Comparison of ENCODE assay signal across 1 cellular context in the genomic region with DNA sequence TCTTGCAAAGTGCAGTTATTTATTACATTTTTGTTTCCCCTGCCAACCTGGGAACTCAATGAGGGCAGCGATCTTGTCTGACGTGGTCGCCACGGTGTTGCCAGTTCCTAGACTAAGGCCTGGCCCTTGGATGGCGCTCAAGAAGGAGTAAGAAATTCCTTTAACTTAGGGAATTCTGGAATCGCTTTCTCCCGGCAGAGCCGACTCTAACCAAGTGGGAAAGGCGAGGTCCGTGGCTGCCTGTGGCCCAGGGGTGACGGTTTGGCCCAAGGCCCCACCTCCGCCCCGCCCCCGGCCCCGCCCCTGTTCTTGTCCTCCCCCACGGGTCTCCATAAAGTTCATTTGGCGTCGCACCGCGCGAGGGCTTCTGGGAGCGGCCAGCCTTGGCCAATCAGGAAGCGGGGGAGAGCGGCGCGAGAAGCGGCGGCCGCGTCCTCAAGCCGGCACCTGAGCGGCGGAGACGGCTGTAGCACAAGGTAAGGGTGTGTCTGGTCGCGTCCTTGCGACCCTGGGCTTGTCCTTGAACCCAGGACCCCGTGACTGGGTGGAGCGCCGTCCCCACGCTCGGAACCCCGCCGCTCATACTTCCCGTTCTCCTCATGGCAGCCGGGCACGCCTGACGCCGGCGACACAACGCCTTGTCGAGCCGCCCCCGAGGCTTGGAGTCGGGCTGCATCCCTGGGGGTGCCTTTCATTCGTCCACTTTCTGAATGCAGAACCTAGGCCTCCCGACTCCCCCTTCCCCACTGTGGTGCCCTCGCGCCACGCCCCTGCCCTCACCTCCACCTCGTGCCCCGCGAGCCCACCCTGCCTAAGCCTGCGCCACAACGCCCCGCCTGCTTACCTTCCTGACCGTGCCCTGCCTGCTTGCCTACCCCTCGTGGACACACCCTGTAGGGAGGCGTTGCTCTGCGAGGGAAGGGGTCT.
TF ChIP-seq lines count a peak whose summit lies in the region.

A gene (plus strand): TSS at position 394 of the 927 bp plus-strand sequence. CDS start 18,119 bp downstream, outside the sequence.

TF ChIP-seq in K562, 482 proteins besides CTCF, POLR2A, EP300 and RAD21 (continued from another document and continues in another):
- TF ChIP-seq, protein P1, sequence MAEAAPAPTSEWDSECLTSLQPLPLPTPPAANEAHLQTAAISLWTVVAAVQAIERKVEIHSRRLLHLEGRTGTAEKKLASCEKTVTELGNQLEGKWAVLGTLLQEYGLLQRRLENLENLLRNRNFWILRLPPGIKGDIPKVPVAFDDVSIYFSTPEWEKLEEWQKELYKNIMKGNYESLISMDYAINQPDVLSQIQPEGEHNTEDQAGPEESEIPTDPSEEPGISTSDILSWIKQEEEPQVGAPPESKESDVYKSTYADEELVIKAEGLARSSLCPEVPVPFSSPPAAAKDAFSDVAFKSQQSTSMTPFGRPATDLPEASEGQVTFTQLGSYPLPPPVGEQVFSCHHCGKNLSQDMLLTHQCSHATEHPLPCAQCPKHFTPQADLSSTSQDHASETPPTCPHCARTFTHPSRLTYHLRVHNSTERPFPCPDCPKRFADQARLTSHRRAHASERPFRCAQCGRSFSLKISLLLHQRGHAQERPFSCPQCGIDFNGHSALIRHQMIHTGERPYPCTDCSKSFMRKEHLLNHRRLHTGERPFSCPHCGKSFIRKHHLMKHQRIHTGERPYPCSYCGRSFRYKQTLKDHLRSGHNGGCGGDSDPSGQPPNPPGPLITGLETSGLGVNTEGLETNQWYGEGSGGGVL (CRISPR knock-in tag; IDR thresholded peaks at IDR 0.05) = no peak
- peak; percentile 89 for TF ChIP-seq SIN3B (IDR thresholded peaks at IDR 0.05; ENCODE audit: low read depth)
- TF ChIP-seq RBM14 (IDR thresholded peaks at IDR 0.05; ENCODE audit: borderline replicate concordance, insufficient read depth, low read depth, low read length) = no peak
- no peak for TF ChIP-seq HSF4 (CRISPR knock-in tag; IDR thresholded peaks at IDR 0.05; ENCODE audit: borderline replicate concordance)
- TF ChIP-seq ZNF561 (CRISPR knock-in tag; conservative IDR thresholded peaks at IDR 0.05) = no peak
- no peak for TF ChIP-seq NFRKB (IDR thresholded peaks at IDR 0.05; ENCODE audit: low read depth)
- TF ChIP-seq HMGN3 (IDR thresholded peaks at IDR 0.05; ENCODE audit: borderline replicate concordance, extremely low read depth, insufficient read length, low read depth, low read length) = peak; percentile 78
- TF ChIP-seq, protein P2, sequence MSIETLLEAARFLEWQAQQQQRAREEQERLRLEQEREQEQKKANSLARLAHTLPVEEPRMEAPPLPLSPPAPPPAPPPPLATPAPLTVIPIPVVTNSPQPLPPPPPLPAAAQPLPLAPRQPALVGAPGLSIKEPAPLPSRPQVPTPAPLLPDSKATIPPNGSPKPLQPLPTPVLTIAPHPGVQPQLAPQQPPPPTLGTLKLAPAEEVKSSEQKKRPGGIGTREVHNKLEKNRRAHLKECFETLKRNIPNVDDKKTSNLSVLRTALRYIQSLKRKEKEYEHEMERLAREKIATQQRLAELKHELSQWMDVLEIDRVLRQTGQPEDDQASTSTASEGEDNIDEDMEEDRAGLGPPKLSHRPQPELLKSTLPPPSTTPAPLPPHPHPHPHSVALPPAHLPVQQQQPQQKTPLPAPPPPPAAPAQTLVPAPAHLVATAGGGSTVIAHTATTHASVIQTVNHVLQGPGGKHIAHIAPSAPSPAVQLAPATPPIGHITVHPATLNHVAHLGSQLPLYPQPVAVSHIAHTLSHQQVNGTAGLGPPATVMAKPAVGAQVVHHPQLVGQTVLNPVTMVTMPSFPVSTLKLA (conservative IDR thresholded peaks at IDR 0.05) = peak; percentile 74 to 92
- TF ChIP-seq CBX8 (IDR thresholded peaks at IDR 0.05; ENCODE audit: borderline replicate concordance, extremely low read depth, low read depth, low read length, poor library complexity, severe bottlenecking) = no peak
- no peak for TF ChIP-seq MECOM (CRISPR knock-in tag; IDR thresholded peaks at IDR 0.05)
- TF ChIP-seq MAZ (CRISPR knock-in tag; conservative IDR thresholded peaks at IDR 0.05 in 1 of 2, IDR thresholded peaks at IDR 0.05 in 1 of 2) = peak; percentile 66 to 71
- TF ChIP-seq SRF (CRISPR knock-in tag; IDR thresholded peaks at IDR 0.05) = no peak
- TF ChIP-seq ELF4 (CRISPR knock-in tag; IDR thresholded peaks at IDR 0.05) = no peak
- no peak for TF ChIP-seq KHSRP (IDR thresholded peaks at IDR 0.05)
- no peak for TF ChIP-seq FOXA1 (IDR thresholded peaks at IDR 0.05; ENCODE audit: borderline replicate concordance)
- TF ChIP-seq, protein P3, sequence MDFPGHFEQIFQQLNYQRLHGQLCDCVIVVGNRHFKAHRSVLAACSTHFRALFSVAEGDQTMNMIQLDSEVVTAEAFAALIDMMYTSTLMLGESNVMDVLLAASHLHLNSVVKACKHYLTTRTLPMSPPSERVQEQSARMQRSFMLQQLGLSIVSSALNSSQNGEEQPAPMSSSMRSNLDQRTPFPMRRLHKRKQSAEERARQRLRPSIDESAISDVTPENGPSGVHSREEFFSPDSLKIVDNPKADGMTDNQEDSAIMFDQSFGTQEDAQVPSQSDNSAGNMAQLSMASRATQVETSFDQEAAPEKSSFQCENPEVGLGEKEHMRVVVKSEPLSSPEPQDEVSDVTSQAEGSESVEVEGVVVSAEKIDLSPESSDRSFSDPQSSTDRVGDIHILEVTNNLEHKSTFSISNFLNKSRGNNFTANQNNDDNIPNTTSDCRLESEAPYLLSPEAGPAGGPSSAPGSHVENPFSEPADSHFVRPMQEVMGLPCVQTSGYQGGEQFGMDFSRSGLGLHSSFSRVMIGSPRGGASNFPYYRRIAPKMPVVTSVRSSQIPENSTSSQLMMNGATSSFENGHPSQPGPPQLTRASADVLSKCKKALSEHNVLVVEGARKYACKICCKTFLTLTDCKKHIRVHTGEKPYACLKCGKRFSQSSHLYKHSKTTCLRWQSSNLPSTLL (IDR thresholded peaks at IDR 0.05) = no peak
- TF ChIP-seq HCFC1 (IDR thresholded peaks at IDR 0.05; ENCODE audit: low read depth, low read length) = peak; percentile 73
- no peak for TF ChIP-seq ZFP30 (CRISPR knock-in tag; IDR thresholded peaks at IDR 0.05; ENCODE audit: borderline replicate concordance)
- TF ChIP-seq, protein P4, sequence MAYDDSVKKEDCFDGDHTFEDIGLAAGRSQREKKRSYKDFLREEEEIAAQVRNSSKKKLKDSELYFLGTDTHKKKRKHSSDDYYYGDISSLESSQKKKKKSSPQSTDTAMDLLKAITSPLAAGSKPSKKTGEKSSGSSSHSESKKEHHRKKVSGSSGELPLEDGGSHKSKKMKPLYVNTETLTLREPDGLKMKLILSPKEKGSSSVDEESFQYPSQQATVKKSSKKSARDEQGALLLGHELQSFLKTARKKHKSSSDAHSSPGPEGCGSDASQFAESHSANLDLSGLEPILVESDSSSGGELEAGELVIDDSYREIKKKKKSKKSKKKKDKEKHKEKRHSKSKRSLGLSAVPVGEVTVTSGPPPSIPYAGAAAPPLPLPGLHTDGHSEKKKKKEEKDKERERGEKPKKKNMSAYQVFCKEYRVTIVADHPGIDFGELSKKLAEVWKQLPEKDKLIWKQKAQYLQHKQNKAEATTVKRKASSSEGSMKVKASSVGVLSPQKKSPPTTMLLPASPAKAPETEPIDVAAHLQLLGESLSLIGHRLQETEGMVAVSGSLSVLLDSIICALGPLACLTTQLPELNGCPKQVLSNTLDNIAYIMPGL (CRISPR knock-in tag; IDR thresholded peaks at IDR 0.05) = peak; percentile 24; the same call in 1 of the 2 replicates
- TF ChIP-seq FOXJ2 (tag; IDR thresholded peaks at IDR 0.05) = no peak
- TF ChIP-seq, protein P5, sequence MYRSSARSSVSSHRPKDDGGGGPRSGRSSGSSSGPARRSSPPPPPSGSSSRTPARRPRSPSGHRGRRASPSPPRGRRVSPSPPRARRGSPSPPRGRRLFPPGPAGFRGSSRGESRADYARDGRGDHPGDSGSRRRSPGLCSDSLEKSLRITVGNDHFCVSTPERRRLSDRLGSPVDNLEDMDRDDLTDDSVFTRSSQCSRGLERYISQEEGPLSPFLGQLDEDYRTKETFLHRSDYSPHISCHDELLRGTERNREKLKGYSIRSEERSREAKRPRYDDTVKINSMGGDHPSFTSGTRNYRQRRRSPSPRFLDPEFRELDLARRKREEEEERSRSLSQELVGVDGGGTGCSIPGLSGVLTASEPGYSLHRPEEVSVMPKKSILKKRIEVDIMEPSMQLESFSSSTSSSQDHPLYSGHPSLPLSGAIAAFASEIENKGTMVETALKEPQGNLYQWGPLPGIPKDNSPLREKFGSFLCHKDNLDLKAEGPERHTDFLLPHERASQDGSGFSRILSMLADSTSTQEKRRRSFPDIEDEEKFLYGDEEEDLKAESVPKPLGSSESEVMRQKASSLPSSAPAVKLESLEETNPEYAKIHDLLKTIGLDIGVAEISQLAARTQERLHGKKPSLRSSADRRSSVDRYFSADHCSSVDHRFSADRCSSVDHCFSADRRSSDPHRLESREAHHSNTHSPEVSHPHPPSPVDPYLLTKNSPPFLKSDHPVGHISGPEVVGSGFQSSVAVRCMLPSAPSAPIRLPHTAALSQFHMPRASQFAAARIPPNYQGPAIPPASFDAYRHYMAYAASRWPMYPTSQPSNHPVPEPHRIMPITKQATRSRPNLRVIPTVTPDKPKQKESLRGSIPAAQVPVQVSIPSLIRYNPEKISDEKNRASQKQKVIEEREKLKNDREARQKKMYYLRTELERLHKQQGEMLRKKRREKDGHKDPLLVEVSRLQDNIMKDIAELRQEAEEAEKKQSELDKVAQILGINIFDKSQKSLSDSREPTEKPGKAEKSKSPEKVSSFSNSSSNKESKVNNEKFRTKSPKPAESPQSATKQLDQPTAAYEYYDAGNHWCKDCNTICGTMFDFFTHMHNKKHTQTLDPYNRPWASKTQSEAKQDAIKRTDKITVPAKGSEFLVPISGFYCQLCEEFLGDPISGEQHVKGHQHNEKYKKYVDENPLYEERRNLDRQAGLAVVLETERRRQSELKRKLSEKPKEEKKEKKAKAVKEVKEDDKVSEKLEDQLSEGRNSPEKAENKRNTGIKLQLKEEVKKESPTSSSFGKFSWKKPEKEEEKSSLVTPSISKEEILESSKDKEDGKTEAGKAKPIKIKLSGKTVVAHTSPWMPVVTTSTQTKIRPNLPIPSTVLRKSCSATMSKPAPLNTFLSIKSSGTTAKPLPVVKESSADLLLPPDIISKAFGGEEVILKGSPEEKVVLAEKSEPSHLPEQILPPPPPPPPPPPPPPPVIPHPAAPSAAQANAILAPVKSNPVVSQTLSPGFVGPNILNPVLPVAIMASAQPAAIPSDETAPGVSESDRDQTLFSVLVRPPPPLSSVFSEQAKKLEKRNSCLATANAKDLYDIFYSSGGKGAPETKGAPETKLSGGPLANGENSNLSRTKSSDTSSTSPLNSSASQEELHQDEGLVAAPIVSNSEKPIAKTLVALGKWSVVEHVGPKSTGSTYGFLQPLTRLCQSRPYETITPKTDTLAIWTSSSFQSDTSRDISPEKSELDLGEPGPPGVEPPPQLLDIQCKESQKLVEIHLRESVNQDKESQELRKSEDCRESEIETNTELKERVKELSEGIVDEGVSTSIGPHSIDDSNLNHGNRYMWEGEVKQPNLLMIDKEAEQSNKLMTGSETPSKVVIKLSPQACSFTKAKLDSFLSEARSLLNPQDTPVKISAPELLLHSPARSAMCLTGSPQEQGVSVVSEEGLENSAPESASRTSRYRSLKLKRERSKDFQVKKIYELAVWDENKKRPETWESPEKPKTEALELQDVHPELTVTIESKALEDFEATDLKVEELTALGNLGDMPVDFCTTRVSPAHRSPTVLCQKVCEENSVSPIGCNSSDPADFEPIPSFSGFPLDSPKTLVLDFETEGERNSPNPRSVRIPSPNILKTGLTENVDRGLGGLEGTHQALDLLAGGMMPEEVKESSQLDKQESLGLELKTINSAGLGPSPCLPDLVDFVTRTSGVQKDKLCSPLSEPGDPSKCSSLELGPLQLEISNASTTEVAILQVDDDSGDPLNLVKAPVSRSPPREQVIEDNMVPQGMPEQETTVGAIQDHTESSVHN (IDR thresholded peaks at IDR 0.05; ENCODE audit: borderline replicate concordance in 1 of 2, low read depth in 1 of 2) = no peak
- peak; percentile 74 for TF ChIP-seq L3MBTL2 (IDR thresholded peaks at IDR 0.05)
- TF ChIP-seq TRIM28 (IDR thresholded peaks at IDR 0.05) = no peak
- no peak for TF ChIP-seq ARID1B (IDR thresholded peaks at IDR 0.05)
- TF ChIP-seq CREM (IDR thresholded peaks at IDR 0.05; ENCODE audit: low read depth) = peak; percentile 91
- no peak for TF ChIP-seq GABPB1 (CRISPR knock-in tag; IDR thresholded peaks at IDR 0.05)
- no peak for TF ChIP-seq NBN (IDR thresholded peaks at IDR 0.05; ENCODE audit: low read depth)
- TF ChIP-seq HDAC6 (IDR thresholded peaks at IDR 0.05; ENCODE audit: low read depth, low read length) = no peak
- TF ChIP-seq PHF21A (IDR thresholded peaks at IDR 0.05; ENCODE audit: borderline replicate concordance, low read depth) = no peak
- TF ChIP-seq, protein P6, sequence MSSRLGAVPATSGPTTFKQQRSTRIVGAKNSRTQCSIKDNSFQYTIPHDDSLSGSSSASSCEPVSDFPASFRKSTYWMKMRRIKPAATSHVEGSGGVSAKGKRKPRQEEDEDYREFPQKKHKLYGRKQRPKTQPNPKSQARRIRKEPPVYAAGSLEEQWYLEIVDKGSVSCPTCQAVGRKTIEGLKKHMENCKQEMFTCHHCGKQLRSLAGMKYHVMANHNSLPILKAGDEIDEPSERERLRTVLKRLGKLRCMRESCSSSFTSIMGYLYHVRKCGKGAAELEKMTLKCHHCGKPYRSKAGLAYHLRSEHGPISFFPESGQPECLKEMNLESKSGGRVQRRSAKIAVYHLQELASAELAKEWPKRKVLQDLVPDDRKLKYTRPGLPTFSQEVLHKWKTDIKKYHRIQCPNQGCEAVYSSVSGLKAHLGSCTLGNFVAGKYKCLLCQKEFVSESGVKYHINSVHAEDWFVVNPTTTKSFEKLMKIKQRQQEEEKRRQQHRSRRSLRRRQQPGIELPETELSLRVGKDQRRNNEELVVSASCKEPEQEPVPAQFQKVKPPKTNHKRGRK (tag; IDR thresholded peaks at IDR 0.05) = no peak
- no peak for TF ChIP-seq ZNF217 (CRISPR knock-in tag; IDR thresholded peaks at IDR 0.05)
- no peak for TF ChIP-seq TCF7L2 (IDR thresholded peaks at IDR 0.05; ENCODE audit: low read depth, low read length)
- no peak for TF ChIP-seq SMARCB1 (IDR thresholded peaks at IDR 0.05; ENCODE audit: insufficient read length, low read depth)
- TF ChIP-seq, protein P7, sequence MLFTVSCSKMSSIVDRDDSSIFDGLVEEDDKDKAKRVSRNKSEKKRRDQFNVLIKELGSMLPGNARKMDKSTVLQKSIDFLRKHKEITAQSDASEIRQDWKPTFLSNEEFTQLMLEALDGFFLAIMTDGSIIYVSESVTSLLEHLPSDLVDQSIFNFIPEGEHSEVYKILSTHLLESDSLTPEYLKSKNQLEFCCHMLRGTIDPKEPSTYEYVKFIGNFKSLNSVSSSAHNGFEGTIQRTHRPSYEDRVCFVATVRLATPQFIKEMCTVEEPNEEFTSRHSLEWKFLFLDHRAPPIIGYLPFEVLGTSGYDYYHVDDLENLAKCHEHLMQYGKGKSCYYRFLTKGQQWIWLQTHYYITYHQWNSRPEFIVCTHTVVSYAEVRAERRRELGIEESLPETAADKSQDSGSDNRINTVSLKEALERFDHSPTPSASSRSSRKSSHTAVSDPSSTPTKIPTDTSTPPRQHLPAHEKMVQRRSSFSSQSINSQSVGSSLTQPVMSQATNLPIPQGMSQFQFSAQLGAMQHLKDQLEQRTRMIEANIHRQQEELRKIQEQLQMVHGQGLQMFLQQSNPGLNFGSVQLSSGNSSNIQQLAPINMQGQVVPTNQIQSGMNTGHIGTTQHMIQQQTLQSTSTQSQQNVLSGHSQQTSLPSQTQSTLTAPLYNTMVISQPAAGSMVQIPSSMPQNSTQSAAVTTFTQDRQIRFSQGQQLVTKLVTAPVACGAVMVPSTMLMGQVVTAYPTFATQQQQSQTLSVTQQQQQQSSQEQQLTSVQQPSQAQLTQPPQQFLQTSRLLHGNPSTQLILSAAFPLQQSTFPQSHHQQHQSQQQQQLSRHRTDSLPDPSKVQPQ (CRISPR knock-in tag; IDR thresholded peaks at IDR 0.05; ENCODE audit: borderline replicate concordance) = no peak
- no peak for TF ChIP-seq TAF7 (tag; IDR thresholded peaks at IDR 0.05)
- TF ChIP-seq RCOR1 (IDR thresholded peaks at IDR 0.05; ENCODE audit: borderline replicate concordance in 1 of 2, low read depth in 2 of 2, low read length in 2 of 2) = peak in 1 of 2 experiments; percentile 56; a peak in 2 of 4 replicates
- no peak for TF ChIP-seq ZNF507 (tag; conservative IDR thresholded peaks at IDR 0.05)
- TF ChIP-seq ZNF77 (CRISPR knock-in tag; IDR thresholded peaks at IDR 0.05) = no peak
